11 cellular contexts compared by ENCODE assay signal in the genomic region with DNA sequence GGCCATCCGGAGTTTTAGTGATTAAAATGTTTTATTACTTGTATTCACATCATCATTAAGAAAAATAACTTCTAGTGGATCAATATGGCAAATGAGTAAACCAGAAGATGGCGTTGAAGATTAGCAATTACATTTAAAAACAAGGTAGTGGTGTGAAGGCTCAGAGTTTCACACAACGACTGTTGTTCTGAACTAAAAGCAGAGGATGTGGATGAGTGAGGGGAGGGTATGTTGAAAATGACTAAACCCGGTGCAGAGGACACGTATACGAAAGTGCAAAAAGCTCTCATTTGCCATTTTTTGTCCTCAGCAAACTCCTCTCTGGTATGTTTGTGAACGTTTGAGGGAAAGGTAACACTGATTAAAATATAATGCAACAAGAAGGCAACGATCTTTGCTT. TPM values are rescaled to one million over a fixed set of nuclear protein-coding genes. Genes with fewer than 3 reads are reported as not detected.
A peak's percentile ranks its signal among the peaks of the same experiment; 100 is the strongest.
DNase-seq lines count a peak whose midpoint lies in the region; ATAC-seq, FAIRE-seq and TF ChIP-seq lines count a peak whose summit lies in the region.
"Had no signal": no experiment of that assay in that cellular context is flagged by ENCODE, and none has a peak within 500 bp of the region (broad histone marks: within the 10 kb centered on the region; RNA-seq: fewer than 3 reads in every experiment).

No MANE protein-coding gene starts in this region.

- H3K79me2 ChIP-seq in GM23338 (replicated peaks; ENCODE audit: insufficient read depth): no peaks in the 10 kb centered on the region

- H3K36me3 ChIP-seq in GM23338 (ENCODE audit: insufficient read depth): no peaks in the 10 kb centered on the region
- H3K36me3 ChIP-seq in testis (ENCODE audit: low read depth, missing control alignments): no peaks in the 10 kb centered on the region
- no peaks in the 10 kb centered on the region for H3K36me3 ChIP-seq in colonic mucosa

- no peak overlapping the region for H3K4me2 ChIP-seq in GM23338

- WGBS in testis, 2 donors: 60 to 62% methylated on average over 8 of the region's 8 CpGs

- no peak overlapping the region for H3K27ac Mint-ChIP-seq in GM23338
- H3K27ac Mint-ChIP-seq: nephron progenitor cell had no signal

- peaks cover 55% of the 10 kb centered on the region for H3K27me3 Mint-ChIP-seq in GM23338 (ENCODE audit: insufficient read depth, low read depth, poor library complexity)

- TF ChIP-seq POLR2A in GM12891 (IDR thresholded peaks at IDR 0.05; ENCODE audit: low read depth, low read length) (peak; percentile 69; the same call in 1 of the 2 replicates), testis (IDR thresholded peaks at IDR 0.05) (no peak)

- no peak overlapping the region for H3K4me3 Mint-ChIP-seq in GM23338
- H3K4me3 Mint-ChIP-seq: nephron progenitor cell had no signal

- no peaks in the 10 kb centered on the region; the same call in 1 of the 2 replicates for H4K20me1 ChIP-seq in GM23338 (replicated peaks; ENCODE audit: insufficient read depth)

- H3K9me3 Mint-ChIP-seq in GM23338: peaks cover 4% of the 10 kb centered on the region; the same call in 2 of the 3 replicates
- H3K9me3 Mint-ChIP-seq: nephron progenitor cell had no signal

- H3K9ac ChIP-seq in colonic mucosa (ENCODE audit: low read depth in 2 of 2, low read length in 2 of 2): no peak overlapping the region

- H3K4me1 Mint-ChIP-seq in GM23338: peaks cover 7% of the 10 kb centered on the region

- H3K4me3 ChIP-seq in epithelial cell of proximal tubule (ENCODE audit: low read depth, low read length) (no peak overlapping the region), GM23338 (no peak overlapping the region), testis (no peak overlapping the region), colonic mucosa (no peak overlapping the region)

- H3K27me3 ChIP-seq in GM23338 (ENCODE audit: insufficient read depth) (peaks cover 61% of the 10 kb centered on the region), testis (no peaks in the 10 kb centered on the region), colonic mucosa (peaks cover 50% of the 10 kb centered on the region)

- H3K4me1 ChIP-seq in GM23338 (ENCODE audit: insufficient read depth) (peaks cover 10% of the 10 kb centered on the region), testis (peaks cover 2% of the 10 kb centered on the region), colonic mucosa (no peaks in the 10 kb centered on the region)

- no peak overlapping the region for H2AFZ ChIP-seq in GM23338

- peaks cover 4% of the 10 kb centered on the region; the same call in 1 of the 3 replicates for H3K36me3 Mint-ChIP-seq in GM23338 (ENCODE audit: low read depth)

- no peak for DNase-seq in GM12891 (ENCODE audit: insufficient read length, low spot score)
- no peak for DNase-seq in epithelial cell of proximal tubule (ENCODE audit: low read depth)
- no peak for DNase-seq in HPDE6-E6E7 (ENCODE audit: extremely low spot score)
- no peak for DNase-seq in GM23338 (ENCODE audit: low spot score)
- no peak for DNase-seq in testis
- no peak for DNase-seq in colonic mucosa
- DNase-seq: nephron progenitor cell, T-helper 9 cell had no signal

- TF ChIP-seq CTCF in epithelial cell of proximal tubule (conservative IDR thresholded peaks at IDR 0.05; ENCODE audit: low read depth, low read length) (peak; percentile 33), GM23338 (conservative IDR thresholded peaks at IDR 0.05; ENCODE audit: low read depth in 2 of 2) (peak in 1 of 2 experiments; percentile 22; a peak in 1 of 4 replicates), testis (IDR thresholded peaks at IDR 0.05) (no peak), colonic mucosa (IDR thresholded peaks at IDR 0.05) (no peak)

- peak; percentile 95 for FAIRE-seq in GM12891 (lab: Jason Lieb, UNC)
- FAIRE-seq: G401.6 had no signal

- no peak overlapping the region for H3K27ac ChIP-seq in GM23338 (ENCODE audit: low read depth)
- H3K27ac ChIP-seq in testis: no peak overlapping the region
- H3K27ac ChIP-seq in colonic mucosa: no peak overlapping the region

- no peaks in the 10 kb centered on the region for H3K9me2 ChIP-seq in GM23338 (ENCODE audit: insufficient read depth)

- H3K9me3 ChIP-seq in testis (no peaks in the 10 kb centered on the region), colonic mucosa (no peaks in the 10 kb centered on the region)

- no peaks in the 10 kb centered on the region for H3F3A ChIP-seq in GM23338 (replicated peaks; ENCODE audit: low read depth)

- peak; percentile 30 for ATAC-seq in GM19463 (IDR thresholded peaks at IDR 0.05; ENCODE audit: unreplicated experiment)
- ATAC-seq in HG03520 (IDR thresholded peaks at IDR 0.05; ENCODE audit: unreplicated experiment): peak; percentile 31
- ATAC-seq in GM23338: no peak

- intact Hi-C loops in testis (cut with DNase I; ENCODE audit: low total_unique reads): no loop called here
- intact Hi-C loops in colonic mucosa (cut with DNase I): no loop called here

TF ChIP-seq in GM12891, 5 proteins besides CTCF, POLR2A, EP300 and RAD21:
- TF ChIP-seq SPI1 (IDR thresholded peaks at IDR 0.05; ENCODE audit: low read depth, low read length) (0 out of 2 replicates have a peak, but pooled peaks have one; percentile 15), PAX5 (IDR thresholded peaks at IDR 0.05; ENCODE audit: insufficient read depth, low read length, severe bottlenecking) (no peak), POU2F2 (IDR thresholded peaks at IDR 0.05; ENCODE audit: low read depth, low read length) (0 out of 2 replicates have a peak, but pooled peaks have one; percentile 60), POLR2AphosphoS5 (IDR thresholded peaks at IDR 0.05; ENCODE audit: low read depth, low read length) (0 out of 2 replicates have a peak, but pooled peaks have one; percentile 72)

TF ChIP-seq in GM23338, 12 proteins besides CTCF, POLR2A, EP300 and RAD21 (continues in another document):
- no peak for TF ChIP-seq JUNB (IDR thresholded peaks at IDR 0.05; ENCODE audit: unreplicated experiment)
- no peak for TF ChIP-seq ZNF114 (CRISPR knock-in tag; IDR thresholded peaks at IDR 0.05)
- TF ChIP-seq CREB1 (CRISPR knock-in tag; IDR thresholded peaks at IDR 0.05; ENCODE audit: low read depth): no peak
- TF ChIP-seq EZH2phosphoT487 (IDR thresholded peaks at IDR 0.05; ENCODE audit: unreplicated experiment): no peak
- TF ChIP-seq, protein P1, sequence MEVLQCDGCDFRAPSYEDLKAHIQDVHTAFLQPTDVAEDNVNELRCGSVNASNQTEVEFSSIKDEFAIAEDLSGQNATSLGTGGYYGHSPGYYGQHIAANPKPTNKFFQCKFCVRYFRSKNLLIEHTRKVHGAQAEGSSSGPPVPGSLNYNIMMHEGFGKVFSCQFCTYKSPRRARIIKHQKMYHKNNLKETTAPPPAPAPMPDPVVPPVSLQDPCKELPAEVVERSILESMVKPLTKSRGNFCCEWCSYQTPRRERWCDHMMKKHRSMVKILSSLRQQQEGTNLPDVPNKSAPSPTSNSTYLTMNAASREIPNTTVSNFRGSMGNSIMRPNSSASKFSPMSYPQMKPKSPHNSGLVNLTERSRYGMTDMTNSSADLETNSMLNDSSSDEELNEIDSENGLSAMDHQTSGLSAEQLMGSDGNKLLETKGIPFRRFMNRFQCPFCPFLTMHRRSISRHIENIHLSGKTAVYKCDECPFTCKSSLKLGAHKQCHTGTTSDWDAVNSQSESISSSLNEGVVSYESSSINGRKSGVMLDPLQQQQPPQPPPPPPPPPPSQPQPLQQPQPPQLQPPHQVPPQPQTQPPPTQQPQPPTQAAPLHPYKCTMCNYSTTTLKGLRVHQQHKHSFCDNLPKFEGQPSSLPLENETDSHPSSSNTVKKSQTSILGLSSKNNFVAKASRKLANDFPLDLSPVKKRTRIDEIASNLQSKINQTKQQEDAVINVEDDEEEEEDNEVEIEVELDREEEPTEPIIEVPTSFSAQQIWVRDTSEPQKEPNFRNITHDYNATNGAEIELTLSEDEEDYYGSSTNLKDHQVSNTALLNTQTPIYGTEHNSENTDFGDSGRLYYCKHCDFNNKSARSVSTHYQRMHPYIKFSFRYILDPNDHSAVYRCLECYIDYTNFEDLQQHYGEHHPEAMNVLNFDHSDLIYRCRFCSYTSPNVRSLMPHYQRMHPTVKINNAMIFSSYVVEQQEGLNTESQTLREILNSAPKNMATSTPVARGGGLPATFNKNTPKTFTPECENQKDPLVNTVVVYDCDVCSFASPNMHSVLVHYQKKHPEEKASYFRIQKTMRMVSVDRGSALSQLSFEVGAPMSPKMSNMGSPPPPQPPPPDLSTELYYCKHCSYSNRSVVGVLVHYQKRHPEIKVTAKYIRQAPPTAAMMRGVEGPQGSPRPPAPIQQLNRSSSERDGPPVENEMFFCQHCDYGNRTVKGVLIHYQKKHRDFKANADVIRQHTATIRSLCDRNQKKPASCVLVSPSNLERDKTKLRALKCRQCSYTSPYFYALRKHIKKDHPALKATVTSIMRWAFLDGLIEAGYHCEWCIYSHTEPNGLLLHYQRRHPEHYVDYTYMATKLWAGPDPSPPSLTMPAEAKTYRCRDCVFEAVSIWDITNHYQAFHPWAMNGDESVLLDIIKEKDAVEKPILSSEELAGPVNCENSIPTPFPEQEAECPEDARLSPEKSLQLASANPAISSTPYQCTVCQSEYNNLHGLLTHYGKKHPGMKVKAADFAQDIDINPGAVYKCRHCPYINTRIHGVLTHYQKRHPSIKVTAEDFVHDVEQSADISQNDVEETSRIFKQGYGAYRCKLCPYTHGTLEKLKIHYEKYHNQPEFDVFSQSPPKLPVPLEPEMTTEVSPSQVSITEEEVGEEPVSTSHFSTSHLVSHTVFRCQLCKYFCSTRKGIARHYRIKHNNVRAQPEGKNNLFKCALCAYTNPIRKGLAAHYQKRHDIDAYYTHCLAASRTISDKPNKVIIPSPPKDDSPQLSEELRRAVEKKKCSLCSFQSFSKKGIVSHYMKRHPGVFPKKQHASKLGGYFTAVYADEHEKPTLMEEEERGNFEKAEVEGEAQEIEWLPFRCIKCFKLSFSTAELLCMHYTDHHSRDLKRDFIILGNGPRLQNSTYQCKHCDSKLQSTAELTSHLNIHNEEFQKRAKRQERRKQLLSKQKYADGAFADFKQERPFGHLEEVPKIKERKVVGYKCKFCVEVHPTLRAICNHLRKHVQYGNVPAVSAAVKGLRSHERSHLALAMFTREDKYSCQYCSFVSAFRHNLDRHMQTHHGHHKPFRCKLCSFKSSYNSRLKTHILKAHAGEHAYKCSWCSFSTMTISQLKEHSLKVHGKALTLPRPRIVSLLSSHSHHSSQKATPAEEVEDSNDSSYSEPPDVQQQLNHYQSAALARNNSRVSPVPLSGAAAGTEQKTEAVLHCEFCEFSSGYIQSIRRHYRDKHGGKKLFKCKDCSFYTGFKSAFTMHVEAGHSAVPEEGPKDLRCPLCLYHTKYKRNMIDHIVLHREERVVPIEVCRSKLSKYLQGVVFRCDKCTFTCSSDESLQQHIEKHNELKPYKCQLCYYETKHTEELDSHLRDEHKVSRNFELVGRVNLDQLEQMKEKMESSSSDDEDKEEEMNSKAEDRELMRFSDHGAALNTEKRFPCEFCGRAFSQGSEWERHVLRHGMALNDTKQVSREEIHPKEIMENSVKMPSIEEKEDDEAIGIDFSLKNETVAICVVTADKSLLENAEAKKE (CRISPR knock-in tag; IDR thresholded peaks at IDR 0.05): no peak

RNA-seq across cellular contexts. Expression of a gene that starts 1.9 kb away (rescaled TPM):
- 240 TPM for polyA plus RNA-seq in GM12891 (2012; ENCODE audit: low read depth, missing spikeins)
- total RNA-seq in epithelial cell of proximal tubule: 0.23 TPM in 1 of 2 replicates, not detected in the other
- total RNA-seq in GM23338 (2014; rRNA removed; shearing (Covaris generic)): 0.97 and 1.3 TPM in 2 replicates
- polyA plus RNA-seq in GM23338 (2016; fragmentation: Nextera tagmentation; extraction: Ambion mirVana): 1.9 and 4.1 TPM in 2 replicates
- total RNA-seq in testis: 1 to 10 TPM; 3.7 to 7.4 TPM
- polyA plus RNA-seq in testis (ENCODE audit: insufficient read depth, low read depth, low replicate concordance): 1.8 TPM
- total RNA-seq in colonic mucosa: 1 to 10 TPM; 4.7 to 8.8 TPM
